Comparison of ENCODE assay signal across 2 cellular contexts in the genomic region with DNA sequence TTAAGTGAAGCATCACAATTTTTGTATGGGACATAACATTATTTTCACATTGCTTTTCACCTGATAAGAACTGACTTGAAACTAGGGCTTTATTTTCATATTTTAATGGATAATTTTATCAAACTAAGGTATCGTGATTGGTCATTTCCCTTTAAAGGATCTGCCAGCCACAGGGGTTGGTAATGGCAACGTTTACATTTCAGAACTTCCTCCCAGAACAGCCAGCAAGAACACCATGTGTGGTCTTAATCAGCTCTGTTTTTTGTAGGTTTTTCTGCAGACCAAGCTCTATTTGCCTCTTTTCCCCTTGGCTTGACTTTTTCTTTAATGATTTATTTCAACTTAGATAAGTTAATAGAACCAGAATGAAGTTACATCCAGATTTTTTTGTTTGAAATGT.
TF ChIP-seq lines count a peak whose summit lies in the region.

No MANE protein-coding gene starts in this region.

TF ChIP-seq in IMR-90, 13 proteins besides CTCF, POLR2A, EP300 and RAD21:
- TF ChIP-seq, protein P1, sequence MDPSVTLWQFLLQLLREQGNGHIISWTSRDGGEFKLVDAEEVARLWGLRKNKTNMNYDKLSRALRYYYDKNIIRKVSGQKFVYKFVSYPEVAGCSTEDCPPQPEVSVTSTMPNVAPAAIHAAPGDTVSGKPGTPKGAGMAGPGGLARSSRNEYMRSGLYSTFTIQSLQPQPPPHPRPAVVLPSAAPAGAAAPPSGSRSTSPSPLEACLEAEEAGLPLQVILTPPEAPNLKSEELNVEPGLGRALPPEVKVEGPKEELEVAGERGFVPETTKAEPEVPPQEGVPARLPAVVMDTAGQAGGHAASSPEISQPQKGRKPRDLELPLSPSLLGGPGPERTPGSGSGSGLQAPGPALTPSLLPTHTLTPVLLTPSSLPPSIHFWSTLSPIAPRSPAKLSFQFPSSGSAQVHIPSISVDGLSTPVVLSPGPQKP (IDR thresholded peaks at IDR 0.05; ENCODE audit: borderline replicate concordance, low read depth, low read length): no peak
- TF ChIP-seq FOS (IDR thresholded peaks at IDR 0.05; ENCODE audit: low read depth, low read length) (no peak), RFX5 (IDR thresholded peaks at IDR 0.05; ENCODE audit: low read depth, low read length) (no peak)

TF ChIP-seq in H1, 55 proteins besides CTCF, POLR2A, EP300 and RAD21:
- no peak for TF ChIP-seq BCL11A (IDR thresholded peaks at IDR 0.05; ENCODE audit: low read depth in 2 of 2, low read length in 2 of 2)
- no peak for TF ChIP-seq RBBP5 (IDR thresholded peaks at IDR 0.05; ENCODE audit: borderline replicate concordance, low read depth, low read length)
- no peak for TF ChIP-seq CHD7 (IDR thresholded peaks at IDR 0.05; ENCODE audit: insufficient replicate concordance, low read length)
- no peak for TF ChIP-seq CREB1 (IDR thresholded peaks at IDR 0.05)
- TF ChIP-seq POLR2AphosphoS5 (IDR thresholded peaks at IDR 0.05; ENCODE audit: low read depth, low read length): no peak
- TF ChIP-seq TAF7 (optimal IDR thresholded peaks at IDR 0.05; ENCODE audit: borderline replicate concordance, low read depth, low read length): no peak
- TF ChIP-seq TAF1 (IDR thresholded peaks at IDR 0.05; ENCODE audit: low read depth, low read length): no peak
- no peak for TF ChIP-seq BACH1 (IDR thresholded peaks at IDR 0.05; ENCODE audit: low read length)
- TF ChIP-seq NANOG (IDR thresholded peaks at IDR 0.05; ENCODE audit: insufficient read depth, low read depth, low read length, poor library complexity, severe bottlenecking): no peak
- no peak for TF ChIP-seq PHF8 (conservative IDR thresholded peaks at IDR 0.05; ENCODE audit: low read depth, low read length)
- TF ChIP-seq CTBP2 (IDR thresholded peaks at IDR 0.05; ENCODE audit: borderline replicate concordance, insufficient read depth, insufficient read length, low read length): no peak
- TF ChIP-seq SIRT6 (IDR thresholded peaks at IDR 0.05; ENCODE audit: low read length): no peak
- no peak for TF ChIP-seq JUND (IDR thresholded peaks at IDR 0.05; ENCODE audit: low read length)
- no peak for TF ChIP-seq SAP30 (IDR thresholded peaks at IDR 0.05; ENCODE audit: insufficient read depth, insufficient replicate concordance, low read length)
- no peak for TF ChIP-seq CHD1 (IDR thresholded peaks at IDR 0.05; ENCODE audit: low read depth, low read length)
- TF ChIP-seq FOSL1 (IDR thresholded peaks at IDR 0.05; ENCODE audit: insufficient read depth, low read depth, low read length): no peak
